21 cellular contexts compared by ENCODE assay signal in the genomic region with DNA sequence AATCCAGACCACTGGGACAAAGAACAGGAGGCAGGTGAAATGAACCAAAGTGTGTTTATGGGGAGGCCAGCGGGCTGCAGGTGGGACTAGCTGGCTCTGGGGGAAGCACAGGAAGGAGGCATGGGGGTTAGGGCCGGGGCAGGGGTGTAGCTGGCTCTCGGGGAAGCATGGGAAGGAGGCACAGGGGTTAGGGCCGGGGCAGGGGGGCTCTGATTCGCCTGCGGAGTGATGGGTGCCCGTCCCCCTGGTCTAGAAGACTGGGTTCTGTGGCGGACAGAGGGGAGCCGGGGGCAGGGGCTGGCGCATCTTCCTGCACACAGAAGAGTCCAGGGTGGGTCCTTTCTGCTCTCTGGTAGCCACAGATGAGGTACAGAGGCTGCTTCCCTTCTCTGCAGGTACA.
"Had no signal": no experiment of that assay in that cellular context is flagged by ENCODE, and none has a peak within 500 bp of the region (broad histone marks: within the 10 kb centered on the region; RNA-seq: fewer than 3 reads in every experiment).

No MANE protein-coding gene starts in this region.

- H3K27me3 ChIP-seq: MG63 had no signal

- ATAC-seq: Panc1, PC-3, Right ventricle myocardium inferior had no signal

- H3K9ac ChIP-seq: SK-N-SH had no signal

- H3K4me2 ChIP-seq: SK-N-SH had no signal

- H3K4me3 ChIP-seq: MG63 had no signal

- H3K9me3 ChIP-seq: MG63, SK-N-SH had no signal

- H3K27ac ChIP-seq: RWPE1 had no signal

- H3K36me3 ChIP-seq: MG63 had no signal

- DNase-seq: Karpas-422, KG1, MG63, NCI-H1092, NCI-H1105 treated with DMSO at 0.1 percent for 48 hours, NCI-H1417 treated with DMSO at 0.1 percent for 48 hours, NCI-H146, NCI-H1694 treated with DMSO at 0.1 percent for 48 hours, NCI-H1930, NCI-H2081, NCI-H2107, NCI-H2227 treated with DMSO at 0.1 percent for 48 hours, NCI-H524 treated with DMSO at 0.1 percent for 48 hours, NCI-H69, NCI-H774, PC-3, SK-N-SH, SW 1271 had no signal
